ENCODE assay signal across 14 cellular contexts in genomic region chr1:16067127-16067768, GRCh38. TPM values are rescaled to one million over a fixed set of nuclear protein-coding genes. Genes with fewer than 3 reads are reported as not detected.
DNase-seq lines count a peak whose midpoint lies in the region; ATAC-seq and TF ChIP-seq lines count a peak whose summit lies in the region.
"Had no signal": no experiment of that assay in that cellular context is flagged by ENCODE, and none has a peak within 500 bp of the region (broad histone marks: within the 10 kb centered on the region; RNA-seq: fewer than 3 reads in every experiment).

No MANE protein-coding gene starts in this region.

- H3K4me3 Mint-ChIP-seq in activated CD4-positive, alpha-beta T cell treated with anti-CD3 and anti-CD28 coated beads for 36 hours, result no peak overlapping the region
- no peak overlapping the region for H3K4me3 Mint-ChIP-seq in activated CD4-positive, alpha-beta T cell treated with anti-CD3 and anti-CD28 coated beads, Interleukin-2, amount 10 ng/mL, durations not matched to agents 24 days and 14 days
- peak overlapping the region; percentile 73 for H3K4me3 Mint-ChIP-seq in glutamatergic neuron (ENCODE audit: unreplicated experiment)
- H3K4me3 Mint-ChIP-seq: activated naive CD8-positive, alpha-beta T cell; CD14-positive monocyte had no signal

- H3K27ac Mint-ChIP-seq in activated CD4-positive, alpha-beta T cell treated with anti-CD3 and anti-CD28 coated beads for 36 hours, result no peak overlapping the region
- no peak overlapping the region for H3K27ac Mint-ChIP-seq in activated CD4-positive, alpha-beta T cell treated with anti-CD3 and anti-CD28 coated beads, Interleukin-2, amount 10 ng/mL, durations not matched to agents 24 days and 14 days
- H3K27ac Mint-ChIP-seq in glutamatergic neuron (ENCODE audit: unreplicated experiment), result peak overlapping the region; percentile 75
- H3K27ac Mint-ChIP-seq: activated naive CD8-positive, alpha-beta T cell; CD14-positive monocyte had no signal

- no peak overlapping the region for H3K4me2 ChIP-seq in smooth muscle cell

- H3K4me1 Mint-ChIP-seq in activated CD4-positive, alpha-beta T cell treated with anti-CD3 and anti-CD28 coated beads for 36 hours, result peaks cover 4% of the 10 kb centered on the region
- H3K4me1 Mint-ChIP-seq in activated CD4-positive, alpha-beta T cell treated with anti-CD3 and anti-CD28 coated beads, Interleukin-2, amount 10 ng/mL, durations not matched to agents 24 days and 14 days, result peaks cover 31% of the 10 kb centered on the region
- peaks cover 27% of the 10 kb centered on the region for H3K4me1 Mint-ChIP-seq in glutamatergic neuron (ENCODE audit: low read depth, unreplicated experiment)
- H3K4me1 Mint-ChIP-seq: CD14-positive monocyte had no signal

- no peak overlapping the region for H3K4me3 ChIP-seq in smooth muscle cell
- H3K4me3 ChIP-seq: esophagus muscularis mucosa, lung had no signal

- H3F3A ChIP-seq in smooth muscle cell (ENCODE audit: low read depth), result no peaks in the 10 kb centered on the region

- no peak overlapping the region for H2AFZ ChIP-seq in smooth muscle cell (ENCODE audit: low read depth)

- ATAC-seq in activated CD4-positive, alpha-beta T cell treated with anti-CD3 and anti-CD28 coated beads for 36 hours, result no peak
- ATAC-seq: HCT116 had no signal

- no peaks in the 10 kb centered on the region for H3K36me3 ChIP-seq in smooth muscle cell (ENCODE audit: low read depth)
- H3K36me3 ChIP-seq: esophagus muscularis mucosa had no signal

- no peaks in the 10 kb centered on the region for H3K36me3 Mint-ChIP-seq in activated CD4-positive, alpha-beta T cell treated with anti-CD3 and anti-CD28 coated beads for 36 hours (ENCODE audit: low read depth)
- H3K36me3 Mint-ChIP-seq in activated CD4-positive, alpha-beta T cell treated with anti-CD3 and anti-CD28 coated beads, Interleukin-2, amount 10 ng/mL, durations not matched to agents 24 days and 14 days (ENCODE audit: low read depth), result no peaks in the 10 kb centered on the region
- H3K36me3 Mint-ChIP-seq in glutamatergic neuron (ENCODE audit: unreplicated experiment), result no peaks in the 10 kb centered on the region
- H3K36me3 Mint-ChIP-seq: CD14-positive monocyte had no signal

- POLR2A ChIA-PET in activated CD4-positive, alpha-beta T cell treated with anti-CD3 and anti-CD28 coated beads for 36 hours (lab: Charles Lee), result no interaction called here

- WGBS in smooth muscle cell (ENCODE audit: low lambda C conversion rate), result 64% methylated on average over 6 of the region's 6 CpGs

- H3K27me3 ChIP-seq in smooth muscle cell (ENCODE audit: low read depth), result no peaks in the 10 kb centered on the region
- H3K27me3 ChIP-seq: esophagus muscularis mucosa had no signal

- TF ChIP-seq CTCF in glutamatergic neuron (IDR thresholded peaks at IDR 0.05; ENCODE audit: partially characterized antibody, unreplicated experiment) (no peak), smooth muscle cell (IDR thresholded peaks at IDR 0.05; ENCODE audit: borderline replicate concordance, insufficient read depth, poor library complexity, severe bottlenecking) (no peak)

- H4K20me1 ChIP-seq in smooth muscle cell (ENCODE audit: low read depth), result no peaks in the 10 kb centered on the region

- intact Hi-C loops in activated CD4-positive, alpha-beta T cell treated with anti-CD3 and anti-CD28 coated beads for 36 hours (cut with DNase I, micrococcal nuclease), result no loop called here
- intact Hi-C loops in activated CD4-positive, alpha-beta T cell treated with anti-CD3 and anti-CD28 coated beads, Interleukin-2, amount 10 ng/mL, durations not matched to agents 24 days and 14 days (cut with micrococcal nuclease), result no loop called here

- peaks cover 8% of the 10 kb centered on the region for H3K27me3 Mint-ChIP-seq in activated CD4-positive, alpha-beta T cell treated with anti-CD3 and anti-CD28 coated beads for 36 hours
- peaks cover 20% of the 10 kb centered on the region for H3K27me3 Mint-ChIP-seq in activated CD4-positive, alpha-beta T cell treated with anti-CD3 and anti-CD28 coated beads, Interleukin-2, amount 10 ng/mL, durations not matched to agents 24 days and 14 days
- H3K27me3 Mint-ChIP-seq in glutamatergic neuron (ENCODE audit: unreplicated experiment), result peaks cover 19% of the 10 kb centered on the region

- no peaks in the 10 kb centered on the region for H3K79me2 ChIP-seq in smooth muscle cell (ENCODE audit: low read depth)

- peak overlapping the region; percentile 31 for H3K27ac ChIP-seq in smooth muscle cell (ENCODE audit: low read depth)
- H3K27ac ChIP-seq: esophagus muscularis mucosa, VCaP had no signal

- no peaks in the 10 kb centered on the region for H3K9me3 ChIP-seq in smooth muscle cell (replicated peaks; ENCODE audit: low read depth)
- H3K9me3 ChIP-seq: esophagus muscularis mucosa had no signal

- peaks cover 12% of the 10 kb centered on the region for H3K4me1 ChIP-seq in smooth muscle cell (ENCODE audit: low read depth)

- peak overlapping the region; percentile 51 for H3K9ac ChIP-seq in smooth muscle cell (ENCODE audit: low read depth)

- no peaks in the 10 kb centered on the region for H3K9me3 Mint-ChIP-seq in activated CD4-positive, alpha-beta T cell treated with anti-CD3 and anti-CD28 coated beads for 36 hours (ENCODE audit: low read depth)
- no peaks in the 10 kb centered on the region for H3K9me3 Mint-ChIP-seq in activated CD4-positive, alpha-beta T cell treated with anti-CD3 and anti-CD28 coated beads, Interleukin-2, amount 10 ng/mL, durations not matched to agents 24 days and 14 days
- peaks cover 9% of the 10 kb centered on the region for H3K9me3 Mint-ChIP-seq in glutamatergic neuron (ENCODE audit: unreplicated experiment)
- H3K9me3 Mint-ChIP-seq: CD14-positive monocyte had no signal

- CTCF ChIA-PET in activated CD4-positive, alpha-beta T cell treated with anti-CD3 and anti-CD28 coated beads for 36 hours (lab: Charles Lee), result interaction anchor here (1.3 to 7.8 kb wide), 2 partner anchors 14 to 120 kb away, joined by 3 to 67 read pairs; no protein-coding TSS in a partner anchor

- DNase-seq in activated CD4-positive, alpha-beta T cell treated with anti-CD3 and anti-CD28 coated beads for 36 hours, result peak; percentile 27
- DNase-seq in activated CD4-positive, alpha-beta T cell treated with anti-CD3 and anti-CD28 coated beads, Interleukin-2, amount 10 ng/mL, durations not matched to agents 24 days and 14 days, result no peak
- peak; percentile 47 for DNase-seq in NCI-H524 treated with DMSO at 0.1 percent for 48 hours (lab: John Stamatoyannopoulos, UW)
- DNase-seq in glutamatergic neuron, result peak; percentile 74
- DNase-seq in smooth muscle cell (lab: John Stamatoyannopoulos, UW; ENCODE audit: unreplicated experiment), result no peak
- no peak for DNase-seq in HCEC 1CT
- DNase-seq in T-helper 2 cell, result no peak
- no peak for DNase-seq in activated CD4-positive, CD25-positive, alpha-beta regulatory T cell (lab: John Stamatoyannopoulos, UW)

RNA-seq across cellular contexts. Expression of gene FAM131C, which starts 6.2 kb away (rescaled TPM):
- under 1 TPM; 0.09 to 0.23 TPM for total RNA-seq in activated CD4-positive, alpha-beta T cell treated with anti-CD3 and anti-CD28 coated beads for 36 hours
- 0.26 and 0.38 TPM in 2 replicates for total RNA-seq in activated CD4-positive, alpha-beta T cell treated with anti-CD3 and anti-CD28 coated beads, Interleukin-2, amount 10 ng/mL, durations not matched to agents 24 days and 14 days
- total RNA-seq in glutamatergic neuron (ENCODE audit: unreplicated experiment) (1.1 TPM), smooth muscle cell (0.76 and 1.5 TPM in 2 replicates)
- 1.4 and 2.4 TPM in 2 replicates for polyA plus RNA-seq in smooth muscle cell
- total RNA-seq: lung had no signal
- polyA plus RNA-seq: CD14-positive monocyte, lung had no signal

RNA-seq across cellular contexts. Expression of gene CLCNKB, which starts 23.7 kb away (rescaled TPM):
- not detected for total RNA-seq in activated CD4-positive, alpha-beta T cell treated with anti-CD3 and anti-CD28 coated beads for 36 hours
- not detected in 2 replicates for total RNA-seq in activated CD4-positive, alpha-beta T cell treated with anti-CD3 and anti-CD28 coated beads, Interleukin-2, amount 10 ng/mL, durations not matched to agents 24 days and 14 days
- not detected for total RNA-seq in glutamatergic neuron (ENCODE audit: unreplicated experiment)
- 0.13 and 0.76 TPM in 2 replicates for total RNA-seq in smooth muscle cell
- polyA plus RNA-seq in smooth muscle cell, result 0.30 and 0.86 TPM in 2 replicates
- polyA plus RNA-seq: CD14-positive monocyte had no signal

RNA-seq across cellular contexts. Expression of gene CLCNKA, which starts 45.4 kb away (rescaled TPM):
- total RNA-seq in activated CD4-positive, alpha-beta T cell treated with anti-CD3 and anti-CD28 coated beads for 36 hours, result not detected
- total RNA-seq in activated CD4-positive, alpha-beta T cell treated with anti-CD3 and anti-CD28 coated beads, Interleukin-2, amount 10 ng/mL, durations not matched to agents 24 days and 14 days, result not detected in 2 replicates
- 0.34 TPM for total RNA-seq in glutamatergic neuron (ENCODE audit: unreplicated experiment)
- total RNA-seq in smooth muscle cell, result not detected in 2 replicates
- polyA plus RNA-seq in smooth muscle cell, result 0.46 TPM in 1 of 2 replicates, not detected in the other
- polyA plus RNA-seq: CD14-positive monocyte had no signal

RNA-seq across cellular contexts. Expression of gene HSPB7, which starts 49.4 kb away (rescaled TPM):
- total RNA-seq in activated CD4-positive, alpha-beta T cell treated with anti-CD3 and anti-CD28 coated beads for 36 hours, result not detected
- not detected in 2 replicates for total RNA-seq in activated CD4-positive, alpha-beta T cell treated with anti-CD3 and anti-CD28 coated beads, Interleukin-2, amount 10 ng/mL, durations not matched to agents 24 days and 14 days
- total RNA-seq in glutamatergic neuron (ENCODE audit: unreplicated experiment), result not detected
- 18.1 and 23.0 TPM in 2 replicates for total RNA-seq in smooth muscle cell
- polyA plus RNA-seq in smooth muscle cell, result 80.5 and 82.8 TPM in 2 replicates
- polyA plus RNA-seq: CD14-positive monocyte had no signal

Comparison
In these comparisons a context has a peak if more than half of its experiments do, and no peak if none do; other contexts are left out.
1. DNase-seq: peak in activated CD4-positive, alpha-beta T cell treated with anti-CD3 and anti-CD28 coated beads for 36 hours (single experiment), NCI-H524 treated with DMSO at 0.1 percent for 48 hours (single experiment) and glutamatergic neuron (single experiment); none in activated CD4-positive, alpha-beta T cell treated with anti-CD3 and anti-CD28 coated beads, Interleukin-2, amount 10 ng/mL, durations not matched to agents 24 days and 14 days (single experiment), smooth muscle cell (single experiment), HCEC 1CT (single experiment), T-helper 2 cell (0 of 5) and activated CD4-positive, CD25-positive, alpha-beta regulatory T cell (0 of 4).